Comparison of ENCODE assay signal across 21 cellular contexts in genomic region chr16:646679-647172, GRCh38. TPM values are rescaled to one million over a fixed set of nuclear protein-coding genes. Genes with fewer than 3 reads are reported as not detected.
A peak's percentile ranks its signal among the peaks of the same experiment; 100 is the strongest.
DNase-seq lines count a peak whose midpoint lies in the region; ATAC-seq and TF ChIP-seq lines count a peak whose summit lies in the region.
"Had no signal": no experiment of that assay in that cellular context is flagged by ENCODE, and none has a peak within 500 bp of the region (broad histone marks: within the 10 kb centered on the region; RNA-seq: fewer than 3 reads in every experiment).

No MANE protein-coding gene starts in this region.

- H3K4me1 ChIP-seq in heart right ventricle (peaks cover 37 to 79% (median 64%) of the 10 kb centered on the region in 9 donors), right lobe of liver (peaks cover 0 to 50% (median 17%) of the 10 kb centered on the region in 4 donors), transverse colon (peaks cover 48 to 78% (median 76%) of the 10 kb centered on the region in 4 donors)
- H3K4me1 ChIP-seq in CD8-positive, alpha-beta memory T cell (ENCODE audit: insufficient read depth, low read length), result peaks cover 22% of the 10 kb centered on the region

- H3K27ac Mint-ChIP-seq in activated naive CD8-positive, alpha-beta T cell treated with anti-CD3 and anti-CD28 coated beads, Interleukin-2, amount 10 ng/mL, durations not matched to agents 7 days and 5 days, result peak overlapping the region; percentile 12
- H3K27ac Mint-ChIP-seq in CD8-positive, alpha-beta memory T cell, result peak overlapping the region in 2 of 8 donors; percentile 45 to 83
- H3K27ac Mint-ChIP-seq: activated naive CD4-positive, alpha-beta T cell treated with anti-CD3 and anti-CD28 coated beads, Interleukin-2, amount 50 U/mL, for 72 hours; endodermal cell had no signal

- H3K4me1 Mint-ChIP-seq in activated naive CD8-positive, alpha-beta T cell treated with anti-CD3 and anti-CD28 coated beads, Interleukin-2, amount 10 ng/mL, durations not matched to agents 7 days and 5 days, result peaks cover 5% of the 10 kb centered on the region
- peaks cover 0 to 29% (median 13%) of the 10 kb centered on the region in 3 donors for H3K4me1 Mint-ChIP-seq in CD8-positive, alpha-beta memory T cell
- H3K4me1 Mint-ChIP-seq: endodermal cell had no signal

- H3K27me3 Mint-ChIP-seq in activated naive CD8-positive, alpha-beta T cell treated with anti-CD3 and anti-CD28 coated beads, Interleukin-2, amount 10 ng/mL, durations not matched to agents 7 days and 5 days, result no peaks in the 10 kb centered on the region
- H3K27me3 Mint-ChIP-seq in CD8-positive, alpha-beta memory T cell, result no peaks in the 10 kb centered on the region
- H3K27me3 Mint-ChIP-seq: naive thymus-derived CD8-positive, alpha-beta T cell had no signal

- H3K4me3 ChIP-seq in heart right ventricle (peak overlapping the region in 4 of 10 donors; percentile 16 to 33 (median 22)), right lobe of liver (peak overlapping the region in 2 of 3 donors; percentile 72 to 88), transverse colon (peak overlapping the region in 2 of 4 donors; percentile 13 to 25)
- no peak overlapping the region for H3K4me3 ChIP-seq in CD8-positive, alpha-beta memory T cell (ENCODE audit: low read length)
- H3K4me3 ChIP-seq: lung, upper lobe of right lung had no signal

- intact Hi-C loops in heart right ventricle (cut with DNase I) (no loop called here), Right ventricle myocardium superior (cut with DNase I) (no loop called here), right lobe of liver (cut with DNase I) (no loop called here), transverse colon (cut with DNase I; ENCODE audit: low total_unique reads) (no loop called here)

- ATAC-seq in heart right ventricle (no peak), Right ventricle myocardium superior (ENCODE audit: poor library complexity) (no peak), right lobe of liver (no peak)
- no peak for ATAC-seq in activated naive CD8-positive, alpha-beta T cell treated with anti-CD3 and anti-CD28 coated beads, Interleukin-2, amount 10 ng/mL, durations not matched to agents 7 days and 5 days (ENCODE audit: low read depth)
- ATAC-seq: activated CD4-positive, CD25-positive, alpha-beta regulatory T cell treated with anti-CD3 and anti-CD28 coated beads, Interleukin-2, amount 50 U/mL, for 24 hours; activated naive CD4-positive, alpha-beta T cell treated with anti-CD3 and anti-CD28 coated beads, Interleukin-2, amount 50 U/mL, for 72 hours; naive thymus-derived CD8-positive, alpha-beta T cell; upper lobe of right lung had no signal

- peaks cover 0 to 3% (median 0%) of the 10 kb centered on the region in 9 donors for H3K36me3 ChIP-seq in heart right ventricle
- H3K36me3 ChIP-seq in right lobe of liver, result no peaks in the 10 kb centered on the region
- H3K36me3 ChIP-seq in transverse colon, result no peaks in the 10 kb centered on the region
- no peaks in the 10 kb centered on the region for H3K36me3 ChIP-seq in CD8-positive, alpha-beta memory T cell (ENCODE audit: insufficient read depth, low read length)
- H3K36me3 ChIP-seq: upper lobe of right lung had no signal

- no peaks in the 10 kb centered on the region for H3K9me3 Mint-ChIP-seq in activated naive CD8-positive, alpha-beta T cell treated with anti-CD3 and anti-CD28 coated beads, Interleukin-2, amount 10 ng/mL, durations not matched to agents 7 days and 5 days
- H3K9me3 Mint-ChIP-seq in CD8-positive, alpha-beta memory T cell, result no peaks in the 10 kb centered on the region
- H3K9me3 Mint-ChIP-seq: activated naive CD4-positive, alpha-beta T cell treated with anti-CD3 and anti-CD28 coated beads, Interleukin-2, amount 50 U/mL, for 72 hours; endodermal cell; naive thymus-derived CD8-positive, alpha-beta T cell had no signal

- 73 to 77% methylated on average over 22 of the region's 22 CpGs for WGBS in heart right ventricle, 2 donors
- WGBS in right lobe of liver (ENCODE audit: insufficient coverage, low coverage, low lambda C conversion rate, missing lambda C conversion rate), result 43% methylated on average over 8 of the region's 22 CpGs
- 10 to 69% methylated on average over 2 to 11 of the region's 22 CpGs for WGBS in transverse colon (ENCODE audit: low coverage in 1 of 2), 2 donors

- DNase-seq in heart right ventricle, result no peak
- no peak for DNase-seq in Right ventricle myocardium superior
- DNase-seq in activated naive CD8-positive, alpha-beta T cell treated with anti-CD3 and anti-CD28 coated beads, Interleukin-2, amount 10 ng/mL, durations not matched to agents 7 days and 5 days, result no peak
- no peak for DNase-seq in right lobe of liver
- no peak for DNase-seq in transverse colon
- no peak for DNase-seq in NCI-H187 (lab: John Stamatoyannopoulos, UW)
- no peak for DNase-seq in stimulated activated CD4-positive, alpha-beta T cell treated with anti-CD3 and anti-CD28 coated beads, Interleukin-1b, Interleukin-23, amount 100 ng/mL, for 48 hours
- no peak for DNase-seq in CD8-positive, alpha-beta memory T cell
- DNase-seq: ACHN; endodermal cell; GF-D8; KG1; naive thymus-derived CD8-positive, alpha-beta T cell; NCI-H1092 treated with DMSO at 0.1 percent for 48 hours; SIG-M5; stimulated activated CD4-positive, alpha-beta T cell treated with anti-CD3 and anti-CD28 coated beads, Interleukin-2, amount 100 ng/mL, for 48 hours; stimulated activated CD8-positive, alpha-beta memory T cell treated with anti-CD3 and anti-CD28 coated beads, Interleukin-4, amount 100 ng/mL, for 48 hours; upper lobe of right lung had no signal

- TF ChIP-seq POLR2A in right lobe of liver (IDR thresholded peaks at IDR 0.05) (no peak), transverse colon (IDR thresholded peaks at IDR 0.05) (no peak)

- H3K4me3 Mint-ChIP-seq in activated naive CD8-positive, alpha-beta T cell treated with anti-CD3 and anti-CD28 coated beads, Interleukin-2, amount 10 ng/mL, durations not matched to agents 7 days and 5 days, result no peak overlapping the region
- H3K4me3 Mint-ChIP-seq in CD8-positive, alpha-beta memory T cell, result peak overlapping the region in 2 of 7 donors; percentile 12 to 42
- H3K4me3 Mint-ChIP-seq: endodermal cell had no signal

- H3K9me3 ChIP-seq in heart right ventricle, result no peaks in the 10 kb centered on the region
- H3K9me3 ChIP-seq in right lobe of liver, result no peaks in the 10 kb centered on the region
- H3K9me3 ChIP-seq in transverse colon, result no peaks in the 10 kb centered on the region
- H3K9me3 ChIP-seq in CD8-positive, alpha-beta memory T cell (ENCODE audit: low read length), result no peaks in the 10 kb centered on the region
- H3K9me3 ChIP-seq: upper lobe of right lung had no signal

- in situ Hi-C loops in transverse colon (cut with MboI; ENCODE audit: low pct_ligation_motif_present in 1 of 4, low pct_unique_long_range_greater_than_20kb in 1 of 4, low sequenced_read_pairs in 3 of 4), result no loop called here

- TF ChIP-seq EP300 in transverse colon (IDR thresholded peaks at IDR 0.05; ENCODE audit: low read depth), result no peak

- CTCF ChIA-PET in CD8-positive, alpha-beta memory T cell (lab: Charles Lee), result no interaction called here

- H3K27me3 ChIP-seq in heart right ventricle, result no peaks in the 10 kb centered on the region
- no peaks in the 10 kb centered on the region for H3K27me3 ChIP-seq in right lobe of liver
- no peaks in the 10 kb centered on the region for H3K27me3 ChIP-seq in transverse colon
- no peaks in the 10 kb centered on the region for H3K27me3 ChIP-seq in CD8-positive, alpha-beta memory T cell (ENCODE audit: insufficient read depth, low read length, poor library complexity, severe bottlenecking)
- H3K27me3 ChIP-seq: upper lobe of right lung had no signal

- TF ChIP-seq CTCF in heart right ventricle (IDR thresholded peaks at IDR 0.05), result no peak
- no peak for TF ChIP-seq CTCF in right lobe of liver (IDR thresholded peaks at IDR 0.05)
- TF ChIP-seq CTCF in transverse colon (IDR thresholded peaks at IDR 0.05), result no peak

- POLR2A ChIA-PET in activated naive CD8-positive, alpha-beta T cell treated with anti-CD3 and anti-CD28 coated beads, Interleukin-2, amount 10 ng/mL, durations not matched to agents 7 days and 5 days (lab: Charles Lee), result no interaction called here
- POLR2A ChIA-PET in CD8-positive, alpha-beta memory T cell (lab: Charles Lee), result no interaction called here

- no peaks in the 10 kb centered on the region for H3K36me3 Mint-ChIP-seq in activated naive CD8-positive, alpha-beta T cell treated with anti-CD3 and anti-CD28 coated beads, Interleukin-2, amount 10 ng/mL, durations not matched to agents 7 days and 5 days
- H3K36me3 Mint-ChIP-seq in CD8-positive, alpha-beta memory T cell, result no peaks in the 10 kb centered on the region
- H3K36me3 Mint-ChIP-seq: activated naive CD4-positive, alpha-beta T cell treated with anti-CD3 and anti-CD28 coated beads, Interleukin-2, amount 50 U/mL, for 72 hours; naive thymus-derived CD8-positive, alpha-beta T cell had no signal

- H3K27ac ChIP-seq in heart right ventricle (peak overlapping the region; percentile 64 to 96 (median 80)), right lobe of liver (peak overlapping the region in 2 of 3 donors; percentile 86 to 94), transverse colon (peak overlapping the region; percentile 93 to 96 (median 95))
- H3K27ac ChIP-seq in CD8-positive, alpha-beta memory T cell (ENCODE audit: low read depth, low read length), result no peak overlapping the region

RNA-seq across cellular contexts. Expression of gene WDR90, which starts 2.4 kb away (rescaled TPM):
- total RNA-seq in heart right ventricle (10 to 100 TPM in 4 of 10 donors, 1 to 10 TPM in 6; 7.6 to 13.7 (median 9.9) TPM), Right ventricle myocardium superior (10.8 TPM), right lobe of liver (10 to 100 TPM in 4 of 6 experiments, 1 to 10 TPM in 2; 7.2 to 18.1 (median 11.8) TPM), transverse colon (100 to 1,000 TPM in 2 of 4 donors, 10 to 100 TPM in 2; 23.0 to 166 (median 90.2) TPM)
- 10 to 100 TPM in 1 of 2 donors, 1 to 10 TPM in 1; 7.1 to 23.8 TPM for polyA plus RNA-seq in heart right ventricle
- total RNA-seq in activated naive CD8-positive, alpha-beta T cell treated with anti-CD3 and anti-CD28 coated beads, Interleukin-2, amount 10 ng/mL, durations not matched to agents 7 days and 5 days, result 10 to 100 TPM; 73.2 to 79.1 TPM
- 10 to 100 TPM; 69.6 to 78.4 TPM for total RNA-seq in CD8-positive, alpha-beta memory T cell
- polyA plus RNA-seq in CD8-positive, alpha-beta memory T cell, result 1.4 TPM

RNA-seq across cellular contexts. Expression of gene MCRIP2, which starts 5.1 kb away (rescaled TPM):
- 100 to 1,000 TPM in 4 of 10 donors, 10 to 100 TPM in 6; 68.8 to 152 (median 87.8) TPM for total RNA-seq in heart right ventricle
- polyA plus RNA-seq in heart right ventricle, result 100 to 1,000 TPM; 163 to 474 TPM
- total RNA-seq in Right ventricle myocardium superior, result 205 TPM
- 10 to 100 TPM; 35.4 to 43.0 TPM for total RNA-seq in activated naive CD8-positive, alpha-beta T cell treated with anti-CD3 and anti-CD28 coated beads, Interleukin-2, amount 10 ng/mL, durations not matched to agents 7 days and 5 days
- total RNA-seq in right lobe of liver, result 100 to 1,000 TPM in 2 of 6 experiments, 10 to 100 TPM in 4; 48.8 to 130 (median 76.7) TPM
- 100 to 1,000 TPM; 158 to 267 (median 211) TPM for total RNA-seq in transverse colon
- total RNA-seq in CD8-positive, alpha-beta memory T cell, result 10 to 100 TPM; 59.3 to 64.8 TPM
- polyA plus RNA-seq in CD8-positive, alpha-beta memory T cell, result 24.9 TPM

RNA-seq across cellular contexts. Expression of gene METTL26, which starts 10.6 kb away (rescaled TPM):
- total RNA-seq in heart right ventricle (10 to 100 TPM; 34.5 to 75.9 (median 43.8) TPM), Right ventricle myocardium superior (52.5 TPM), right lobe of liver (100 to 1,000 TPM in 1 of 6 experiments, 10 to 100 TPM in 5; 22.7 to 126 (median 32.6) TPM), transverse colon (10 to 100 TPM; 32.6 to 91.8 (median 86.7) TPM)
- 100 to 1,000 TPM; 123 to 237 TPM for polyA plus RNA-seq in heart right ventricle
- total RNA-seq in activated naive CD8-positive, alpha-beta T cell treated with anti-CD3 and anti-CD28 coated beads, Interleukin-2, amount 10 ng/mL, durations not matched to agents 7 days and 5 days, result 10 to 100 TPM; 75.7 to 81.2 TPM
- total RNA-seq in CD8-positive, alpha-beta memory T cell, result 100 to 1,000 TPM; 129 TPM
- 97.4 TPM for polyA plus RNA-seq in CD8-positive, alpha-beta memory T cell

RNA-seq across cellular contexts. Expression of gene WFIKKN1, which starts 15.9 kb away (rescaled TPM):
- under 1 TPM; 0.11 to 0.80 (median 0.27) TPM for total RNA-seq in heart right ventricle
- under 1 TPM; 0.61 to 0.95 TPM for polyA plus RNA-seq in heart right ventricle
- 0.13 TPM for total RNA-seq in Right ventricle myocardium superior
- total RNA-seq in activated naive CD8-positive, alpha-beta T cell treated with anti-CD3 and anti-CD28 coated beads, Interleukin-2, amount 10 ng/mL, durations not matched to agents 7 days and 5 days, result under 1 TPM; 0.47 to 0.60 TPM
- under 1 TPM; 0.43 to 0.70 (median 0.56) TPM for total RNA-seq in right lobe of liver
- total RNA-seq in transverse colon, result 10 to 100 TPM in 1 of 4 donors, 1 to 10 TPM in 3; 2.3 to 13.1 (median 4.2) TPM
- total RNA-seq in CD8-positive, alpha-beta memory T cell, result under 1 TPM; 0.11 to 0.22 TPM
- 0.09 TPM for polyA plus RNA-seq in CD8-positive, alpha-beta memory T cell

RNA-seq across cellular contexts. Expression of gene RHOT2, which starts 21.2 kb away (rescaled TPM):
- total RNA-seq in heart right ventricle (100 to 1,000 TPM in 3 of 10 donors, 10 to 100 TPM in 7; 66.8 to 118 (median 89.2) TPM), Right ventricle myocardium superior (81.9 TPM), right lobe of liver (10 to 100 TPM; 28.5 to 44.8 (median 40.3) TPM), transverse colon (100 to 1,000 TPM; 133 to 386 (median 259) TPM)
- 100 to 1,000 TPM; 101 to 261 TPM for polyA plus RNA-seq in heart right ventricle
- total RNA-seq in activated naive CD8-positive, alpha-beta T cell treated with anti-CD3 and anti-CD28 coated beads, Interleukin-2, amount 10 ng/mL, durations not matched to agents 7 days and 5 days, result 100 to 1,000 TPM; 173 to 183 TPM
- 100 to 1,000 TPM; 140 to 151 TPM for total RNA-seq in CD8-positive, alpha-beta memory T cell
- polyA plus RNA-seq in CD8-positive, alpha-beta memory T cell, result 49.6 TPM
